Comparison of ENCODE assay signal across 8 cellular contexts in the genomic region with DNA sequence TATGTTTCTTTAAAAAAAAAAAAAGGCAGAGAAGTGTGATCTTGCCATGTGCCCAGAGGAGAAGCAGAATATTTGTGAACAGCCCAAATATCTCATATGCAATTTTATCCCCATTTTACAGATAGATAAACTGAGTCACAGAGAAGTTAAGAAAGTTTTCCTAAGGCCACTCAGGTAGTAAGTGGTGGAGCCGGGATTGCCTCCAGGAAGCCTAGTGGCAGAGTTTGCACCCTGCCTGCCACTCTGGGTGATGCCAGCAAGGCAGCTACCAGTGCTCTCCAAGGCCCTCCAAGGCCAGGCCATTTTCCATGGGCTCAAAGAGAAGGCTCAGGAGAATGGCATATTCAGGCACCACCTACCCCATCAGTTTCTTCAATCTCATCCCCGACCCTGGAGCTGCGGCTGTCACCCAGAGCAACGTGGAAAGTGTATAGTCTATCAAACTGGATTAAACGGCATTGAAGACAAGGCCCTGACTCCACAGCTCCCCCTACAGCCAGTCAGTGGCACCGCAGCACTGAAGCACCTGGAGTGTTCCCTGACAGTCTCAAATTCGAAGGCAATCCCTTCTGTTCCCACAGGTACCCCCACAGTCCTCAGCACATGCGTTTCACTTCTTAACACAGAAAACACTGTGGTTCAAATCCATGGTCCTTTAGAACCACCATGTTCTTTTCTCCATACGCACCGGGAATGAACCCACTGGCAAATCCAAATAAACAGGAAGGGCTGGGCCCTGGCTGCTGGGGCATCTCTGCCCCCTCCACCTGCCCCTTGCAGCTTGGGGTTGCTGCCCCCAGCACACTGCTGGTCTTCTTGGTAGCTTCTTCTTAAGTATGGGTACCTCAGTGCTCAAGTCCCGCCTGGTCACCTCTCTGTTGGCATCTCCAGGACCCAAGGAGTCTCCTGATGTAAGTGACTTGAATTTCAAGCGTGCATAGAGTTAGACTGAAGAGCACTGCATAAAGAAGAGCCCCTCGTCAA.
DNase-seq lines count a peak whose midpoint lies in the region; ATAC-seq and TF ChIP-seq lines count a peak whose summit lies in the region.

No MANE protein-coding gene starts in this region.

- intact Hi-C loops in lower lobe of right lung (cut with DNase I): no loop called here

- peak; percentile 14 for DNase-seq in COR-L47 (lab: John Stamatoyannopoulos, UW)
- DNase-seq in GM23338 (ENCODE audit: low spot score): peak; percentile 82
- peak; percentile 47 to 55 for DNase-seq in cardiac fibroblast (ENCODE audit: low read depth in 2 of 2)
- DNase-seq in lower lobe of right lung: no peak
- no peak for DNase-seq in mesenchymal stem cell

- ATAC-seq in GM23338: peak; percentile 82
- ATAC-seq in lower lobe of right lung: peak; percentile 70 to 82
- ATAC-seq in GM19397 (IDR thresholded peaks at IDR 0.05; ENCODE audit: unreplicated experiment): no peak
- no peak for ATAC-seq in HG03457 (IDR thresholded peaks at IDR 0.05; ENCODE audit: unreplicated experiment)

- no peak overlapping the region for H2AFZ ChIP-seq in GM23338
- no peak overlapping the region for H2AFZ ChIP-seq in OCI-LY3 (ENCODE audit: low read depth, low read length)
- H2AFZ ChIP-seq in mesenchymal stem cell (ENCODE audit: low read depth, low read length): no peak overlapping the region

- H3K79me1 ChIP-seq in mesenchymal stem cell (replicated peaks; ENCODE audit: low read length, poor library complexity, severe bottlenecking): no peaks in the 10 kb centered on the region

- H2BK15ac ChIP-seq in mesenchymal stem cell (ENCODE audit: low read depth, poor library complexity, severe bottlenecking): no peak overlapping the region

- H3K4ac ChIP-seq in mesenchymal stem cell (ENCODE audit: low read depth in 1 of 2, low read length in 2 of 2): no peak overlapping the region

- H3K36me3 ChIP-seq in GM23338 (ENCODE audit: insufficient read depth): no peaks in the 10 kb centered on the region
- H3K36me3 ChIP-seq in OCI-LY3 (replicated peaks; ENCODE audit: low read depth, low read length): no peaks in the 10 kb centered on the region
- no peaks in the 10 kb centered on the region for H3K36me3 ChIP-seq in lower lobe of right lung
- no peaks in the 10 kb centered on the region for H3K36me3 ChIP-seq in mesenchymal stem cell (ENCODE audit: control insufficient read depth in 1 of 2, insufficient read depth in 2 of 2, low read depth in 1 of 2, low read length in 2 of 2)

- H2AK5ac ChIP-seq in mesenchymal stem cell (ENCODE audit: low read length, severe bottlenecking): no peak overlapping the region

- H4K8ac ChIP-seq in mesenchymal stem cell (ENCODE audit: low read length): no peak overlapping the region

- H3K27me3 ChIP-seq in GM23338 (ENCODE audit: insufficient read depth) (no peaks in the 10 kb centered on the region), OCI-LY3 (ENCODE audit: low read depth, low read length) (peaks cover 11% of the 10 kb centered on the region; the same call in 1 of the 2 replicates), lower lobe of right lung (ENCODE audit: low read depth) (peaks cover 26% of the 10 kb centered on the region), mesenchymal stem cell (ENCODE audit: control insufficient read depth in 1 of 2, insufficient read depth in 1 of 2, low read length in 2 of 2) (peaks cover 84 to 94% of the 10 kb centered on the region in 2 experiments)

- no peak overlapping the region for H3K23ac ChIP-seq in mesenchymal stem cell (ENCODE audit: low read length in 2 of 2)

- no peak overlapping the region for H3K18ac ChIP-seq in mesenchymal stem cell (ENCODE audit: low read depth in 1 of 2, low read length in 2 of 2)

- H3K4me1 Mint-ChIP-seq in GM23338: peaks cover 15% of the 10 kb centered on the region

- no peak overlapping the region for H4K91ac ChIP-seq in mesenchymal stem cell (ENCODE audit: low read length)

- H2BK120ac ChIP-seq in mesenchymal stem cell (ENCODE audit: low read depth, low read length): no peak overlapping the region

- H3K9me3 ChIP-seq in OCI-LY3 (ENCODE audit: insufficient read depth, low read length) (no peaks in the 10 kb centered on the region), lower lobe of right lung (no peaks in the 10 kb centered on the region), mesenchymal stem cell (ENCODE audit: control insufficient read depth, low read length) (no peaks in the 10 kb centered on the region)

- H3K27ac Mint-ChIP-seq in GM23338: no peak overlapping the region

- H3K4me1 ChIP-seq in GM23338 (ENCODE audit: insufficient read depth) (peaks cover 6% of the 10 kb centered on the region; the same call in 1 of the 2 replicates), OCI-LY3 (ENCODE audit: low read length) (no peaks in the 10 kb centered on the region), lower lobe of right lung (peaks cover 6% of the 10 kb centered on the region), mesenchymal stem cell (ENCODE audit: control insufficient read depth, insufficient read depth, low read depth, low read length) (peaks cover 3% of the 10 kb centered on the region)

- H3K27me3 Mint-ChIP-seq in GM23338 (ENCODE audit: insufficient read depth, low read depth, poor library complexity): peaks cover 17% of the 10 kb centered on the region

- H3K9me2 ChIP-seq in GM23338 (ENCODE audit: insufficient read depth): no peaks in the 10 kb centered on the region

- H3K4me3 ChIP-seq in GM23338 (no peak overlapping the region), OCI-LY3 (ENCODE audit: low read length) (no peak overlapping the region), cardiac fibroblast (replicated peaks in 1 of 2; ENCODE audit: low read depth in 2 of 2, low read length in 2 of 2) (no peak overlapping the region), lower lobe of right lung (no peak overlapping the region), mesenchymal stem cell (ENCODE audit: insufficient read depth in 1 of 2, low read depth in 1 of 2, low read length in 2 of 2) (no peak overlapping the region)

- no peak overlapping the region for H3K9ac ChIP-seq in OCI-LY3 (ENCODE audit: low read length)
- H3K9ac ChIP-seq in mesenchymal stem cell (ENCODE audit: low read length): no peak overlapping the region

- H2BK12ac ChIP-seq in mesenchymal stem cell (ENCODE audit: low read length in 2 of 2): no peak overlapping the region

- H3K14ac ChIP-seq in mesenchymal stem cell (ENCODE audit: low read length in 2 of 2): no peak overlapping the region

- H3K9me3 Mint-ChIP-seq in GM23338: no peaks in the 10 kb centered on the region

- no peaks in the 10 kb centered on the region for H3K36me3 Mint-ChIP-seq in GM23338 (ENCODE audit: low read depth)

- H3K4me3 Mint-ChIP-seq in GM23338: no peak overlapping the region; the same call in 2 of the 3 replicates

- 62% methylated on average over 13 of the region's 13 CpGs for WGBS in mesenchymal stem cell

- H3F3A ChIP-seq in GM23338 (replicated peaks; ENCODE audit: low read depth): 0 out of 2 replicates have a peak, but pooled peaks cover 2% of the 10 kb centered on the region

- H3K27ac ChIP-seq in GM23338 (ENCODE audit: low read depth): no peak overlapping the region
- H3K27ac ChIP-seq in OCI-LY3 (ENCODE audit: low read length): no peak overlapping the region
- H3K27ac ChIP-seq in lower lobe of right lung: no peak overlapping the region
- no peak overlapping the region for H3K27ac ChIP-seq in mesenchymal stem cell (ENCODE audit: low read length, poor library complexity, severe bottlenecking)

- no peak overlapping the region for H3K4me2 ChIP-seq in GM23338
- no peak overlapping the region for H3K4me2 ChIP-seq in OCI-LY3 (ENCODE audit: low read length)
- no peak overlapping the region for H3K4me2 ChIP-seq in mesenchymal stem cell (ENCODE audit: low read length, poor library complexity, severe bottlenecking)

- no peaks in the 10 kb centered on the region for H3K79me2 ChIP-seq in GM23338 (replicated peaks; ENCODE audit: insufficient read depth)
- H3K79me2 ChIP-seq in OCI-LY3 (ENCODE audit: low read length): no peaks in the 10 kb centered on the region

- peak; percentile 90 to 91 for TF ChIP-seq CTCF in GM23338 (conservative IDR thresholded peaks at IDR 0.05; ENCODE audit: low read depth in 2 of 2)
- TF ChIP-seq CTCF in OCI-LY3 (IDR thresholded peaks at IDR 0.05; ENCODE audit: low read depth, low read length): peak; percentile 70
- TF ChIP-seq CTCF in cardiac fibroblast (IDR thresholded peaks at IDR 0.05; ENCODE audit: low read depth, low read length): peak; percentile 98
- peak; percentile 77 for TF ChIP-seq CTCF in lower lobe of right lung (IDR thresholded peaks at IDR 0.05)

- H4K20me1 ChIP-seq in GM23338 (replicated peaks; ENCODE audit: insufficient read depth) (no peaks in the 10 kb centered on the region), OCI-LY3 (ENCODE audit: insufficient read depth, low read length) (no peaks in the 10 kb centered on the region)

- no peak overlapping the region for H2BK5ac ChIP-seq in mesenchymal stem cell (ENCODE audit: low read depth, low read length, poor library complexity, severe bottlenecking)

Comparison
In these comparisons a context has a peak if more than half of its experiments do, and no peak if none do; other contexts are left out.
1. DNase-seq: peak in COR-L47 (single experiment), GM23338 (single experiment) and cardiac fibroblast (2 of 2); none in lower lobe of right lung (single experiment) and mesenchymal stem cell (single experiment).
2. ATAC-seq: peak in GM23338 (single experiment) and lower lobe of right lung (2 of 2); none in GM19397 (single experiment) and HG03457 (single experiment).
3. Peak in every context shown above with its lines, with median percentiles within 50 percentile points of each other: CTCF ChIP-seq.